1 cellular context compared by ENCODE assay signal in the genomic region with DNA sequence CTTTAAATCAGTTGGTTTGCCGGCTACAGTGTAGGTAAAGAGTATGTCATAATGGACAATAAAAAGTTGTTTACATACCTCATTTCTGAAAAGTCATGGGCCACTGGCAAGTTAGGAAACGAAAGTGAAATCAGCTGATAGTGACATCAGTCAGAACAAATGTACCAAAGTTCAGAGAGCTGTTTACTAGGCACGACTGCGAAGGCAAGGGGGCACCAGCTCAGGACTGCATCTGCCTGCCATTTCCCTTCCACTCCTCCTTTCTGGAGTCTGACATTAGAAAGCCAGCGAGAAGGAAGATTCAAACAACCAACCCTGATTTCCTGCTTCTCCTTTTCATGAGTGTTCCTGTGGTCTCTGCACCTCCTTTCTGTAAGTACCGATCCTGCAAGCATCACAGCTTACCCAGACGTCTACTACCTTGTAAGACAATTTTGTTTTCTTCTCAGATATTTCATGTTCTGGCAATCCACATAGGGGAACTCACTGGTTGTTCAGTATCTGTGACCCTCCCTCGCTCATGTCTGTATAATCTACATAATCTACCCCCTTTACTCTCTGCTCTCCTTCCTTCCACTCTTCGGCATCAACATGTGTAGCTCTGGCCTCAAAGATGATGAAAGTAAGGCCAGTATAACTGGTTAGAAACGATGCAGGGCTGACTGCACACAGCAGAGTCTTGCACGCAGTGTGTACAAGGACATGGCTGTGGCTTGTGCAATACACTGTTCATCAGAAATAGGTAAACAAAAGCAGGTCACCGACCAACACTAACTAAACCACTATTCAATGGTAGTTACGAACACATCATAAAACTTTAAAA.
A peak's percentile ranks its signal among the peaks of the same experiment; 100 is the strongest.
TF ChIP-seq lines count a peak whose summit lies in the region.

A gene (plus strand): TSS at position 174 of the 823 bp plus-strand sequence. CDS start 16,370 bp downstream, outside the sequence.

TF ChIP-seq in K562, 482 proteins besides CTCF, POLR2A, EP300 and RAD21 (continued from another document and continues in another):
- TF ChIP-seq, protein P1, sequence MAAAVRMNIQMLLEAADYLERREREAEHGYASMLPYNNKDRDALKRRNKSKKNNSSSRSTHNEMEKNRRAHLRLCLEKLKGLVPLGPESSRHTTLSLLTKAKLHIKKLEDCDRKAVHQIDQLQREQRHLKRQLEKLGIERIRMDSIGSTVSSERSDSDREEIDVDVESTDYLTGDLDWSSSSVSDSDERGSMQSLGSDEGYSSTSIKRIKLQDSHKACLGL (CRISPR knock-in tag; IDR thresholded peaks at IDR 0.05; ENCODE audit: borderline replicate concordance, poor library complexity, severe bottlenecking), result no peak
- no peak for TF ChIP-seq NCOA2 (IDR thresholded peaks at IDR 0.05; ENCODE audit: partially characterized antibody in 2 of 2)
- TF ChIP-seq GATAD2A (IDR thresholded peaks at IDR 0.05), result no peak
- TF ChIP-seq, protein P2, sequence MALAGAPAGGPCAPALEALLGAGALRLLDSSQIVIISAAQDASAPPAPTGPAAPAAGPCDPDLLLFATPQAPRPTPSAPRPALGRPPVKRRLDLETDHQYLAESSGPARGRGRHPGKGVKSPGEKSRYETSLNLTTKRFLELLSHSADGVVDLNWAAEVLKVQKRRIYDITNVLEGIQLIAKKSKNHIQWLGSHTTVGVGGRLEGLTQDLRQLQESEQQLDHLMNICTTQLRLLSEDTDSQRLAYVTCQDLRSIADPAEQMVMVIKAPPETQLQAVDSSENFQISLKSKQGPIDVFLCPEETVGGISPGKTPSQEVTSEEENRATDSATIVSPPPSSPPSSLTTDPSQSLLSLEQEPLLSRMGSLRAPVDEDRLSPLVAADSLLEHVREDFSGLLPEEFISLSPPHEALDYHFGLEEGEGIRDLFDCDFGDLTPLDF (CRISPR knock-in tag; IDR thresholded peaks at IDR 0.05), result no peak
- no peak for TF ChIP-seq XRCC4 (IDR thresholded peaks at IDR 0.05; ENCODE audit: extremely low read depth, insufficient read depth, insufficient read length)
- TF ChIP-seq, protein P3, sequence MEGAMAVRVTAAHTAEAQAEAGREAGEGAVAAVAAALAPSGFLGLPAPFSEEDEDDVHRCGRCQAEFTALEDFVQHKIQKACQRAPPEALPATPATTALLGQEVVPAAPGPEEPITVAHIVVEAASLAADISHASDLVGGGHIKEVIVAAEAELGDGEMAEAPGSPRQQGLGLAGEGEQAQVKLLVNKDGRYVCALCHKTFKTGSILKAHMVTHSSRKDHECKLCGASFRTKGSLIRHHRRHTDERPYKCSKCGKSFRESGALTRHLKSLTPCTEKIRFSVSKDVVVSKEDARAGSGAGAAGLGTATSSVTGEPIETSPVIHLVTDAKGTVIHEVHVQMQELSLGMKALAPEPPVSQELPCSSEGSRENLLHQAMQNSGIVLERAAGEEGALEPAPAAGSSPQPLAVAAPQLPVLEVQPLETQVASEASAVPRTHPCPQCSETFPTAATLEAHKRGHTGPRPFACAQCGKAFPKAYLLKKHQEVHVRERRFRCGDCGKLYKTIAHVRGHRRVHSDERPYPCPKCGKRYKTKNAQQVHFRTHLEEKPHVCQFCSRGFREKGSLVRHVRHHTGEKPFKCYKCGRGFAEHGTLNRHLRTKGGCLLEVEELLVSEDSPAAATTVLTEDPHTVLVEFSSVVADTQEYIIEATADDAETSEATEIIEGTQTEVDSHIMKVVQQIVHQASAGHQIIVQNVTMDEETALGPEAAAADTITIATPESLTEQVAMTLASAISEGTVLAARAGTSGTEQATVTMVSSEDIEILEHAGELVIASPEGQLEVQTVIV (CRISPR knock-in tag; IDR thresholded peaks at IDR 0.05; ENCODE audit: borderline replicate concordance), result no peak
- no peak for TF ChIP-seq HDAC3 (IDR thresholded peaks at IDR 0.05; ENCODE audit: borderline replicate concordance, partially characterized antibody)
- TF ChIP-seq, protein P4, sequence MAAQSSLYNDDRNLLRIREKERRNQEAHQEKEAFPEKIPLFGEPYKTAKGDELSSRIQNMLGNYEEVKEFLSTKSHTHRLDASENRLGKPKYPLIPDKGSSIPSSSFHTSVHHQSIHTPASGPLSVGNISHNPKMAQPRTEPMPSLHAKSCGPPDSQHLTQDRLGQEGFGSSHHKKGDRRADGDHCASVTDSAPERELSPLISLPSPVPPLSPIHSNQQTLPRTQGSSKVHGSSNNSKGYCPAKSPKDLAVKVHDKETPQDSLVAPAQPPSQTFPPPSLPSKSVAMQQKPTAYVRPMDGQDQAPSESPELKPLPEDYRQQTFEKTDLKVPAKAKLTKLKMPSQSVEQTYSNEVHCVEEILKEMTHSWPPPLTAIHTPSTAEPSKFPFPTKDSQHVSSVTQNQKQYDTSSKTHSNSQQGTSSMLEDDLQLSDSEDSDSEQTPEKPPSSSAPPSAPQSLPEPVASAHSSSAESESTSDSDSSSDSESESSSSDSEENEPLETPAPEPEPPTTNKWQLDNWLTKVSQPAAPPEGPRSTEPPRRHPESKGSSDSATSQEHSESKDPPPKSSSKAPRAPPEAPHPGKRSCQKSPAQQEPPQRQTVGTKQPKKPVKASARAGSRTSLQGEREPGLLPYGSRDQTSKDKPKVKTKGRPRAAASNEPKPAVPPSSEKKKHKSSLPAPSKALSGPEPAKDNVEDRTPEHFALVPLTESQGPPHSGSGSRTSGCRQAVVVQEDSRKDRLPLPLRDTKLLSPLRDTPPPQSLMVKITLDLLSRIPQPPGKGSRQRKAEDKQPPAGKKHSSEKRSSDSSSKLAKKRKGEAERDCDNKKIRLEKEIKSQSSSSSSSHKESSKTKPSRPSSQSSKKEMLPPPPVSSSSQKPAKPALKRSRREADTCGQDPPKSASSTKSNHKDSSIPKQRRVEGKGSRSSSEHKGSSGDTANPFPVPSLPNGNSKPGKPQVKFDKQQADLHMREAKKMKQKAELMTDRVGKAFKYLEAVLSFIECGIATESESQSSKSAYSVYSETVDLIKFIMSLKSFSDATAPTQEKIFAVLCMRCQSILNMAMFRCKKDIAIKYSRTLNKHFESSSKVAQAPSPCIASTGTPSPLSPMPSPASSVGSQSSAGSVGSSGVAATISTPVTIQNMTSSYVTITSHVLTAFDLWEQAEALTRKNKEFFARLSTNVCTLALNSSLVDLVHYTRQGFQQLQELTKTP (IDR thresholded peaks at IDR 0.05; ENCODE audit: low read depth in 1 of 2, partially characterized antibody in 2 of 2), result peak in 1 of 2 experiments; percentile 23
- no peak for TF ChIP-seq NR2C2 (CRISPR knock-in tag; IDR thresholded peaks at IDR 0.05)
- TF ChIP-seq NR2C2 (tag; IDR thresholded peaks at IDR 0.05), result peak; percentile 94
- TF ChIP-seq, protein P5, sequence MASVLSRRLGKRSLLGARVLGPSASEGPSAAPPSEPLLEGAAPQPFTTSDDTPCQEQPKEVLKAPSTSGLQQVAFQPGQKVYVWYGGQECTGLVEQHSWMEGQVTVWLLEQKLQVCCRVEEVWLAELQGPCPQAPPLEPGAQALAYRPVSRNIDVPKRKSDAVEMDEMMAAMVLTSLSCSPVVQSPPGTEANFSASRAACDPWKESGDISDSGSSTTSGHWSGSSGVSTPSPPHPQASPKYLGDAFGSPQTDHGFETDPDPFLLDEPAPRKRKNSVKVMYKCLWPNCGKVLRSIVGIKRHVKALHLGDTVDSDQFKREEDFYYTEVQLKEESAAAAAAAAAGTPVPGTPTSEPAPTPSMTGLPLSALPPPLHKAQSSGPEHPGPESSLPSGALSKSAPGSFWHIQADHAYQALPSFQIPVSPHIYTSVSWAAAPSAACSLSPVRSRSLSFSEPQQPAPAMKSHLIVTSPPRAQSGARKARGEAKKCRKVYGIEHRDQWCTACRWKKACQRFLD (CRISPR knock-in tag; IDR thresholded peaks at IDR 0.05), result peak; percentile 60; the same call in 1 of the 2 replicates
- no peak for TF ChIP-seq TBL1XR1 (IDR thresholded peaks at IDR 0.05; ENCODE audit: low read length in 2 of 2)
- TF ChIP-seq, protein P6, sequence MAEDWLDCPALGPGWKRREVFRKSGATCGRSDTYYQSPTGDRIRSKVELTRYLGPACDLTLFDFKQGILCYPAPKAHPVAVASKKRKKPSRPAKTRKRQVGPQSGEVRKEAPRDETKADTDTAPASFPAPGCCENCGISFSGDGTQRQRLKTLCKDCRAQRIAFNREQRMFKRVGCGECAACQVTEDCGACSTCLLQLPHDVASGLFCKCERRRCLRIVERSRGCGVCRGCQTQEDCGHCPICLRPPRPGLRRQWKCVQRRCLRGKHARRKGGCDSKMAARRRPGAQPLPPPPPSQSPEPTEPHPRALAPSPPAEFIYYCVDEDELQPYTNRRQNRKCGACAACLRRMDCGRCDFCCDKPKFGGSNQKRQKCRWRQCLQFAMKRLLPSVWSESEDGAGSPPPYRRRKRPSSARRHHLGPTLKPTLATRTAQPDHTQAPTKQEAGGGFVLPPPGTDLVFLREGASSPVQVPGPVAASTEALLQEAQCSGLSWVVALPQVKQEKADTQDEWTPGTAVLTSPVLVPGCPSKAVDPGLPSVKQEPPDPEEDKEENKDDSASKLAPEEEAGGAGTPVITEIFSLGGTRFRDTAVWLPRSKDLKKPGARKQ (CRISPR knock-in tag; IDR thresholded peaks at IDR 0.05), result 0 out of 2 replicates have a peak, but pooled peaks have one; percentile 16
- TF ChIP-seq, protein P7, sequence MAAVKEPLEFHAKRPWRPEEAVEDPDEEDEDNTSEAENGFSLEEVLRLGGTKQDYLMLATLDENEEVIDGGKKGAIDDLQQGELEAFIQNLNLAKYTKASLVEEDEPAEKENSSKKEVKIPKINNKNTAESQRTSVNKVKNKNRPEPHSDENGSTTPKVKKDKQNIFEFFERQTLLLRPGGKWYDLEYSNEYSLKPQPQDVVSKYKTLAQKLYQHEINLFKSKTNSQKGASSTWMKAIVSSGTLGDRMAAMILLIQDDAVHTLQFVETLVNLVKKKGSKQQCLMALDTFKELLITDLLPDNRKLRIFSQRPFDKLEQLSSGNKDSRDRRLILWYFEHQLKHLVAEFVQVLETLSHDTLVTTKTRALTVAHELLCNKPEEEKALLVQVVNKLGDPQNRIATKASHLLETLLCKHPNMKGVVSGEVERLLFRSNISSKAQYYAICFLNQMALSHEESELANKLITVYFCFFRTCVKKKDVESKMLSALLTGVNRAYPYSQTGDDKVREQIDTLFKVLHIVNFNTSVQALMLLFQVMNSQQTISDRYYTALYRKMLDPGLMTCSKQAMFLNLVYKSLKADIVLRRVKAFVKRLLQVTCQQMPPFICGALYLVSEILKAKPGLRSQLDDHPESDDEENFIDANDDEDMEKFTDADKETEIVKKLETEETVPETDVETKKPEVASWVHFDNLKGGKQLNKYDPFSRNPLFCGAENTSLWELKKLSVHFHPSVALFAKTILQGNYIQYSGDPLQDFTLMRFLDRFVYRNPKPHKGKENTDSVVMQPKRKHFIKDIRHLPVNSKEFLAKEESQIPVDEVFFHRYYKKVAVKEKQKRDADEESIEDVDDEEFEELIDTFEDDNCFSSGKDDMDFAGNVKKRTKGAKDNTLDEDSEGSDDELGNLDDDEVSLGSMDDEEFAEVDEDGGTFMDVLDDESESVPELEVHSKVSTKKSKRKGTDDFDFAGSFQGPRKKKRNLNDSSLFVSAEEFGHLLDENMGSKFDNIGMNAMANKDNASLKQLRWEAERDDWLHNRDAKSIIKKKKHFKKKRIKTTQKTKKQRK (IDR thresholded peaks at IDR 0.05; ENCODE audit: borderline replicate concordance, low read depth, low read length), result no peak
- TF ChIP-seq RB1 (IDR thresholded peaks at IDR 0.05; ENCODE audit: low read depth), result no peak
- no peak for TF ChIP-seq PCBP2 (IDR thresholded peaks at IDR 0.05; ENCODE audit: low read depth, low read length, poor library complexity, severe bottlenecking)
- no peak for TF ChIP-seq ZBTB7A (IDR thresholded peaks at IDR 0.05; ENCODE audit: borderline replicate concordance, control insufficient read depth, low read depth, low read length)
- TF ChIP-seq, protein P8, sequence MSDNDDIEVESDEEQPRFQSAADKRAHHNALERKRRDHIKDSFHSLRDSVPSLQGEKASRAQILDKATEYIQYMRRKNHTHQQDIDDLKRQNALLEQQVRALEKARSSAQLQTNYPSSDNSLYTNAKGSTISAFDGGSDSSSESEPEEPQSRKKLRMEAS (CRISPR knock-in tag; IDR thresholded peaks at IDR 0.05), result no peak
- no peak for TF ChIP-seq MTA3 (IDR thresholded peaks at IDR 0.05; ENCODE audit: borderline replicate concordance)
- TF ChIP-seq, protein P9, sequence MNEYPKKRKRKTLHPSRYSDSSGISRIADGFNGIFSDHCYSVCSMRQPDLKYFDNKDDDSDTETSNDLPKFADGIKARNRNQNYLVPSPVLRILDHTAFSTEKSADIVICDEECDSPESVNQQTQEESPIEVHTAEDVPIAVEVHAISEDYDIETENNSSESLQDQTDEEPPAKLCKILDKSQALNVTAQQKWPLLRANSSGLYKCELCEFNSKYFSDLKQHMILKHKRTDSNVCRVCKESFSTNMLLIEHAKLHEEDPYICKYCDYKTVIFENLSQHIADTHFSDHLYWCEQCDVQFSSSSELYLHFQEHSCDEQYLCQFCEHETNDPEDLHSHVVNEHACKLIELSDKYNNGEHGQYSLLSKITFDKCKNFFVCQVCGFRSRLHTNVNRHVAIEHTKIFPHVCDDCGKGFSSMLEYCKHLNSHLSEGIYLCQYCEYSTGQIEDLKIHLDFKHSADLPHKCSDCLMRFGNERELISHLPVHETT (CRISPR knock-in tag; conservative IDR thresholded peaks at IDR 0.05 in 1 of 2, IDR thresholded peaks at IDR 0.05 in 1 of 2), result no peak; a peak in 2 of 4 replicates
- TF ChIP-seq ZNF695 (CRISPR knock-in tag; IDR thresholded peaks at IDR 0.05), result no peak
- no peak for TF ChIP-seq RBM14 (IDR thresholded peaks at IDR 0.05; ENCODE audit: borderline replicate concordance, insufficient read depth, low read depth, low read length)
- TF ChIP-seq HIVEP1 (CRISPR knock-in tag; IDR thresholded peaks at IDR 0.05), result no peak
- no peak for TF ChIP-seq RBM15 (IDR thresholded peaks at IDR 0.05; ENCODE audit: insufficient read depth, low read length)
- peak; percentile 82 for TF ChIP-seq MAFG (tag; conservative IDR thresholded peaks at IDR 0.05)
- TF ChIP-seq ETS2 (tag; IDR thresholded peaks at IDR 0.05; ENCODE audit: borderline replicate concordance, poor library complexity, severe bottlenecking), result no peak
- no peak for TF ChIP-seq FOXP1 (CRISPR knock-in tag; IDR thresholded peaks at IDR 0.05)
- TF ChIP-seq, protein P10, sequence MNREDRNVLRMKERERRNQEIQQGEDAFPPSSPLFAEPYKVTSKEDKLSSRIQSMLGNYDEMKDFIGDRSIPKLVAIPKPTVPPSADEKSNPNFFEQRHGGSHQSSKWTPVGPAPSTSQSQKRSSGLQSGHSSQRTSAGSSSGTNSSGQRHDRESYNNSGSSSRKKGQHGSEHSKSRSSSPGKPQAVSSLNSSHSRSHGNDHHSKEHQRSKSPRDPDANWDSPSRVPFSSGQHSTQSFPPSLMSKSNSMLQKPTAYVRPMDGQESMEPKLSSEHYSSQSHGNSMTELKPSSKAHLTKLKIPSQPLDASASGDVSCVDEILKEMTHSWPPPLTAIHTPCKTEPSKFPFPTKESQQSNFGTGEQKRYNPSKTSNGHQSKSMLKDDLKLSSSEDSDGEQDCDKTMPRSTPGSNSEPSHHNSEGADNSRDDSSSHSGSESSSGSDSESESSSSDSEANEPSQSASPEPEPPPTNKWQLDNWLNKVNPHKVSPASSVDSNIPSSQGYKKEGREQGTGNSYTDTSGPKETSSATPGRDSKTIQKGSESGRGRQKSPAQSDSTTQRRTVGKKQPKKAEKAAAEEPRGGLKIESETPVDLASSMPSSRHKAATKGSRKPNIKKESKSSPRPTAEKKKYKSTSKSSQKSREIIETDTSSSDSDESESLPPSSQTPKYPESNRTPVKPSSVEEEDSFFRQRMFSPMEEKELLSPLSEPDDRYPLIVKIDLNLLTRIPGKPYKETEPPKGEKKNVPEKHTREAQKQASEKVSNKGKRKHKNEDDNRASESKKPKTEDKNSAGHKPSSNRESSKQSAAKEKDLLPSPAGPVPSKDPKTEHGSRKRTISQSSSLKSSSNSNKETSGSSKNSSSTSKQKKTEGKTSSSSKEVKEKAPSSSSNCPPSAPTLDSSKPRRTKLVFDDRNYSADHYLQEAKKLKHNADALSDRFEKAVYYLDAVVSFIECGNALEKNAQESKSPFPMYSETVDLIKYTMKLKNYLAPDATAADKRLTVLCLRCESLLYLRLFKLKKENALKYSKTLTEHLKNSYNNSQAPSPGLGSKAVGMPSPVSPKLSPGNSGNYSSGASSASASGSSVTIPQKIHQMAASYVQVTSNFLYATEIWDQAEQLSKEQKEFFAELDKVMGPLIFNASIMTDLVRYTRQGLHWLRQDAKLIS (CRISPR knock-in tag; IDR thresholded peaks at IDR 0.05), result no peak
